Comparison of ENCODE assay signal across 8 cellular contexts in genomic region chr5:141878186-141878770, GRCh38. TPM values are rescaled to one million over a fixed set of nuclear protein-coding genes. Genes with fewer than 3 reads are reported as not detected.
DNase-seq lines count a peak whose midpoint lies in the region; ATAC-seq and TF ChIP-seq lines count a peak whose summit lies in the region.

Gene PCDH1, minus strand, starts transcription at chr5:141878410. Its CDS starts 148 bp downstream, at chr5:141878262.

- WGBS in mesendoderm (ENCODE audit: extremely low coverage, insufficient coverage, low lambda C conversion rate): no CpG with 5 or more reads among the region's 64 CpGs
- 0% methylated on average over 3 of the region's 64 CpGs for WGBS in suprapubic skin

- peak within 1 kb of the TSS; percentile 24 for H2AK5ac ChIP-seq in mesendoderm (ENCODE audit: low read length)

- peak within 1 kb of the TSS; percentile 40 for H3K4ac ChIP-seq in mesendoderm (ENCODE audit: low read depth, low read length)

- H3K18ac ChIP-seq in mesendoderm (ENCODE audit: low read length): peak within 1 kb of the TSS; percentile 81

- no peak for ATAC-seq in GM21786 (IDR thresholded peaks at IDR 0.05; ENCODE audit: unreplicated experiment)

- H3K79me2 ChIP-seq in mesendoderm (ENCODE audit: control insufficient read depth, insufficient read depth, low read length): peaks cover 25% of the 10 kb centered on the region

- H2BK15ac ChIP-seq in mesendoderm (replicated peaks; ENCODE audit: low read depth): no peak within 1 kb of the TSS

- peak; percentile 42 for DNase-seq in A673 (ENCODE audit: low spot score)
- DNase-seq in GM20000 (ENCODE audit: low spot score): peak; percentile 53
- peak; percentile 14 for DNase-seq in epidermal melanocyte (ENCODE audit: insufficient read length, low spot score)
- DNase-seq in mesendoderm: peak; percentile 61
- DNase-seq in suprapubic skin (ENCODE audit: low spot score in 2 of 2): no peak
- DNase-seq in DMS114 treated with DMSO at 0.1 percent for 48 hours (lab: John Stamatoyannopoulos, UW; ENCODE audit: unreplicated experiment): no peak

- TF ChIP-seq POLR2A in suprapubic skin (IDR thresholded peaks at IDR 0.05): no peak

- peak within 1 kb of the TSS; percentile 92 for H3K9ac ChIP-seq in mesendoderm (ENCODE audit: low read length)

- H2BK5ac ChIP-seq in mesendoderm (ENCODE audit: low read length): no peak within 1 kb of the TSS

- H3K79me1 ChIP-seq in mesendoderm (ENCODE audit: low read length): peaks cover 6% of the 10 kb centered on the region

- H3K36me3 ChIP-seq in A673 (ENCODE audit: insufficient read depth, low read length, poor library complexity, severe bottlenecking): no peaks in the 10 kb centered on the region
- H3K36me3 ChIP-seq in mesendoderm (ENCODE audit: control insufficient read depth, insufficient read depth, low read length): no peaks in the 10 kb centered on the region
- no peaks in the 10 kb centered on the region for H3K36me3 ChIP-seq in suprapubic skin

- peak within 1 kb of the TSS; percentile 53 for H3K4me3 ChIP-seq in A673 (ENCODE audit: low read depth, low read length, poor library complexity, severe bottlenecking)
- H3K4me3 ChIP-seq in WI38 (ENCODE audit: low read depth, low read length): peak within 1 kb of the TSS; percentile 50
- peak within 1 kb of the TSS; percentile 48 for H3K4me3 ChIP-seq in mesendoderm (ENCODE audit: low read length)
- H3K4me3 ChIP-seq in suprapubic skin: peak within 1 kb of the TSS; percentile 80

- no peak within 1 kb of the TSS for H4K5ac ChIP-seq in mesendoderm (ENCODE audit: low read length)

- peak within 1 kb of the TSS; percentile 99 for H3K4me2 ChIP-seq in mesendoderm (ENCODE audit: low read length)

- peak within 1 kb of the TSS; percentile 83 for H3K23ac ChIP-seq in mesendoderm (ENCODE audit: low read length)

- H3K9me3 ChIP-seq in A673 (ENCODE audit: low read depth, low read length, poor library complexity, severe bottlenecking): no peaks in the 10 kb centered on the region
- no peaks in the 10 kb centered on the region for H3K9me3 ChIP-seq in suprapubic skin

- peak within 1 kb of the TSS; percentile 84 for H3K56ac ChIP-seq in mesendoderm (ENCODE audit: low read length)

- TF ChIP-seq CTCF in A673 (conservative IDR thresholded peaks at IDR 0.05; ENCODE audit: low read depth, low read length) (no peak), GM20000 (IDR thresholded peaks at IDR 0.05; ENCODE audit: extremely low read depth, missing control alignments) (no peak), WI38 (IDR thresholded peaks at IDR 0.05; ENCODE audit: low read depth, low read length) (no peak), suprapubic skin (IDR thresholded peaks at IDR 0.05) (no peak)

- CTCF ChIA-PET in A673 (lab: Charles Lee): interaction anchor here (0.6 to 3.7 kb wide), 19 partner anchors 46 to 1068 kb away, joined by 3 to 42 read pairs (median 4); partner anchors contain the start of gene RNF14

- POLR2A ChIA-PET in A673 (lab: Charles Lee; ENCODE audit: low non-redundant PET): no interaction called here

- H2BK120ac ChIP-seq in mesendoderm (ENCODE audit: low read depth, low read length): peak within 1 kb of the TSS; percentile 2

- BruUV-seq in A673 (replicated peaks; lab: Mats Ljungman, UMichigan): no TSS peak

- H4K8ac ChIP-seq in mesendoderm (ENCODE audit: low read depth, low read length): no peak within 1 kb of the TSS

- peaks cover 75% of the 10 kb centered on the region for H3K27me3 ChIP-seq in A673 (replicated peaks; ENCODE audit: insufficient read depth, low read depth, low read length, poor library complexity)
- no peaks in the 10 kb centered on the region for H3K27me3 ChIP-seq in mesendoderm (ENCODE audit: insufficient read depth, low read length, poor library complexity)
- peaks cover 72% of the 10 kb centered on the region for H3K27me3 ChIP-seq in suprapubic skin

- H3K4me1 ChIP-seq in A673 (ENCODE audit: insufficient read depth, low read length, poor library complexity, severe bottlenecking): peaks cover 28% of the 10 kb centered on the region
- H3K4me1 ChIP-seq in mesendoderm (ENCODE audit: control insufficient read depth, low read depth, low read length): peaks cover 28% of the 10 kb centered on the region
- peaks cover 57% of the 10 kb centered on the region for H3K4me1 ChIP-seq in suprapubic skin

- TF ChIP-seq EP300 in suprapubic skin (IDR thresholded peaks at IDR 0.05): no peak

- no peak within 1 kb of the TSS for H3K27ac ChIP-seq in A673 (ENCODE audit: low read depth, low read length, poor library complexity, severe bottlenecking)
- peak within 1 kb of the TSS; percentile 40 for H3K27ac ChIP-seq in mesendoderm (ENCODE audit: low read depth, low read length)
- H3K27ac ChIP-seq in suprapubic skin: peak within 1 kb of the TSS; percentile 81

- intact Hi-C loops in A673 (cut with micrococcal nuclease; ENCODE audit: unreplicated experiment): loop anchor here (5.0 kb wide), 1 partner anchor 286 kb away; no protein-coding TSS in a partner anchor

RNA-seq across cellular contexts. Expression of gene PCDH1, which starts in this region (rescaled TPM):
- total RNA-seq in A673 (2021): 0.45 and 0.61 TPM in 2 replicates
- 11.8 TPM for polyA plus RNA-seq in mesendoderm (2013, experiment 1 of 2)
- 12.2 TPM for polyA plus RNA-seq in mesendoderm (2013, experiment 2 of 2)
- total RNA-seq in suprapubic skin: 100 to 1,000 TPM in 1 of 4 donors, 10 to 100 TPM in 3; 76.2 to 122 (median 89.5) TPM

Comparison
In these comparisons a context has a peak if more than half of its experiments do, and no peak if none do; other contexts are left out.
1. RNA of gene PCDH1 (total RNA-seq): 76.2 to 122 TPM in suprapubic skin; 0.45 to 0.61 TPM in A673; every median in the first group is over 10 times any median in the second.
2. Peak in DNase-seq and H3K4me3 ChIP-seq in A673; RNA of the gene not detected or under 1 TPM.
3. DNase-seq: peak in GM20000 (single experiment), epidermal melanocyte (single experiment) and mesendoderm (single experiment); none in suprapubic skin (0 of 2) and DMS114 treated with DMSO at 0.1 percent for 48 hours (single experiment).
4. Peak in every context shown above with its lines, with median percentiles within 50 percentile points of each other: H3K4me3 ChIP-seq.